12 cellular contexts compared by ENCODE assay signal in the genomic region with DNA sequence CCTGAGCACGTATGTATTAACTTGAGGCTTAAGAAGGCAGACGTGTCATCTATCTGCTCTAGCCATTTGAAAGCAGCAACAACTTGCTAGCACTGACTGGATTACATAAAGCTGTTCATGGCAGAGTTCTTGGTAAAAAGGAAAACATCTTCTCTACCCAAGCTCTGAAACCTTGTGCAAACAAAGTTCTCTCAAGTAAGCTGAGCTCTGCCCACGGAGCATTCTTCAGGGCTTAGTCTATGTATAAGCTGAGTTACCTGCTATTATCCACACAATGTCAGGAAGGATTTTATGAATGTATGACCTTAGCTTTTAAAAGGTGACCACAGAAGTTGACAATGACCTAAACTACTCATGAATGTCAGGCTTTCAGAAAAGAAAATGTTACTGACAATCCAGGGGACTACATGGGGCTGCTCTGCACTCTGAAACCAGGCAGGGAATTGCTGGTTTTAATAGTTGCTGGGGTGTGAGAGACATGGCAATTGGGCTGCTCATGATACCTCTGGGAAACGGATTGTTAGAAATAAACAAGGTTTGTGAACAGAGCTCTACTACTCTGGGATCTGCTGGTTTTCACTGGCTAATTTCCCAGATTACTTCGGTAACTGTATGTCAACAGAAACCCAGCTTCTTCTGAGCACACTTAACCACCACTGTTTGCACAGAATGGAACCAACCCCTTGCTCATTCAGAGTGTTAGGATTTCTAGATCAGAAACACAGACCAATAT. TPM values are rescaled to one million over a fixed set of nuclear protein-coding genes. Genes with fewer than 3 reads are reported as not detected.
DNase-seq lines count a peak whose midpoint lies in the region; ATAC-seq and TF ChIP-seq lines count a peak whose summit lies in the region.
"Had no signal": no experiment of that assay in that cellular context is flagged by ENCODE, and none has a peak within 500 bp of the region (broad histone marks: within the 10 kb centered on the region; RNA-seq: fewer than 3 reads in every experiment).

No MANE protein-coding gene starts in this region.

- H3K9ac ChIP-seq in PC-3 (ENCODE audit: low read length), result peak overlapping the region; percentile 20; the same call in 1 of the 2 replicates

- H3K9me3 ChIP-seq in PC-3 (ENCODE audit: low read length) (no peaks in the 10 kb centered on the region), esophagus squamous epithelium (no peaks in the 10 kb centered on the region), ovary (no peaks in the 10 kb centered on the region)

- 31 to 32% methylated on average over 5 of the region's 5 CpGs for WGBS in esophagus squamous epithelium, 2 donors
- WGBS in ovary, 3 donors, result 63 to 68% (median 65%) methylated on average over 5 of the region's 5 CpGs

- H3K27ac ChIP-seq in PC-3 (ENCODE audit: low read length) (peak overlapping the region; percentile 86), esophagus squamous epithelium (peak overlapping the region; percentile 7 to 29 (median 22)), ovary (no peak overlapping the region)

- no peaks in the 10 kb centered on the region for H3K79me2 ChIP-seq in PC-3 (ENCODE audit: low read length)

- no peak for TF ChIP-seq CTCF in PC-3 (conservative IDR thresholded peaks at IDR 0.05; ENCODE audit: low read depth, low read length)
- no peak for TF ChIP-seq CTCF in esophagus squamous epithelium (IDR thresholded peaks at IDR 0.05)
- TF ChIP-seq CTCF in ovary (IDR thresholded peaks at IDR 0.05), result no peak
- TF ChIP-seq CTCF in omental fat pad (IDR thresholded peaks at IDR 0.05), result no peak

- peaks cover 17% of the 10 kb centered on the region for H3K27me3 Mint-ChIP-seq in activated T-cell treated with anti-CD3 and anti-CD28 coated beads, Interleukin-2, amount 50 U/mL, for 24 hours

- no peaks in the 10 kb centered on the region for H4K20me1 ChIP-seq in PC-3 (ENCODE audit: low read length)

- ATAC-seq in PC-3 (peak; percentile 93), omental fat pad (ENCODE audit: low FRiP score) (no peak)

- no peaks in the 10 kb centered on the region for H3K9me2 ChIP-seq in PC-3 (replicated peaks; ENCODE audit: low read length)

- H3K36me3 ChIP-seq in PC-3 (ENCODE audit: low read depth, low read length), result no peaks in the 10 kb centered on the region
- no peaks in the 10 kb centered on the region for H3K36me3 ChIP-seq in esophagus squamous epithelium
- no peaks in the 10 kb centered on the region for H3K36me3 ChIP-seq in ovary

- H3K4me3 ChIP-seq in PC-3 (ENCODE audit: low read length) (peak overlapping the region; percentile 41), esophagus squamous epithelium (no peak overlapping the region), ovary (no peak overlapping the region)

- H3K4me3 Mint-ChIP-seq in activated T-cell treated with anti-CD3 and anti-CD28 coated beads, Interleukin-2, amount 50 U/mL, for 24 hours, result no peak overlapping the region
- H3K4me3 Mint-ChIP-seq: CD4-positive, alpha-beta memory T cell; mesothelial cell of epicardium had no signal

- H3K27ac Mint-ChIP-seq in activated T-cell treated with anti-CD3 and anti-CD28 coated beads, Interleukin-2, amount 50 U/mL, for 24 hours, result no peak overlapping the region
- H3K27ac Mint-ChIP-seq: CD4-positive, alpha-beta memory T cell; mesothelial cell of epicardium had no signal

- intact Hi-C loops in PC-3 (cut with micrococcal nuclease), result loop anchor here (1.0 to 2.0 kb wide), 3 partner anchors 25 to 190 kb away; no protein-coding TSS in a partner anchor
- intact Hi-C loops in esophagus squamous epithelium (cut with DNase I), result no loop called here
- intact Hi-C loops in ovary (cut with DNase I), result no loop called here

- BruUV-seq in PC-3 (replicated peaks; lab: Mats Ljungman, UMichigan), result no TSS peak

- TF ChIP-seq POLR2A in esophagus squamous epithelium (IDR thresholded peaks at IDR 0.05) (no peak), ovary (IDR thresholded peaks at IDR 0.05) (no peak)

- H2AFZ ChIP-seq in PC-3 (ENCODE audit: low read length), result peak overlapping the region; percentile 31

- H3K4me1 Mint-ChIP-seq in activated T-cell treated with anti-CD3 and anti-CD28 coated beads, Interleukin-2, amount 50 U/mL, for 24 hours (ENCODE audit: low read depth), result no peaks in the 10 kb centered on the region
- H3K4me1 Mint-ChIP-seq: CD4-positive, alpha-beta memory T cell had no signal

- no peaks in the 10 kb centered on the region for H3K27me3 ChIP-seq in PC-3 (ENCODE audit: low read length)
- no peaks in the 10 kb centered on the region for H3K27me3 ChIP-seq in esophagus squamous epithelium
- no peaks in the 10 kb centered on the region for H3K27me3 ChIP-seq in ovary

- H3K4me1 ChIP-seq in PC-3 (ENCODE audit: insufficient read depth, low read length) (peaks cover 77% of the 10 kb centered on the region), esophagus squamous epithelium (peaks cover 4 to 27% (median 12%) of the 10 kb centered on the region in 3 donors), ovary (ENCODE audit: insufficient read depth) (peaks cover 1% of the 10 kb centered on the region)

- H3F3A ChIP-seq in PC-3 (ENCODE audit: low read length, unreplicated experiment), result peaks cover 17% of the 10 kb centered on the region

- H3K9me3 Mint-ChIP-seq in activated T-cell treated with anti-CD3 and anti-CD28 coated beads, Interleukin-2, amount 50 U/mL, for 24 hours, result no peaks in the 10 kb centered on the region
- H3K9me3 Mint-ChIP-seq: CD4-positive, alpha-beta memory T cell; mesothelial cell of epicardium had no signal

- CTCF ChIA-PET in PC-3 (lab: Charles Lee), result interaction anchor here (0.6 to 1.0 kb wide), 4 partner anchors 8 to 467 kb away, joined by 3 to 8 read pairs (median 4); no protein-coding TSS in a partner anchor

- TF ChIP-seq EP300 in ovary (IDR thresholded peaks at IDR 0.05), result no peak

- DNase-seq in Daoy (ENCODE audit: low read depth) (peak; percentile 74), PC-3 (peak; percentile 97), esophagus squamous epithelium (lab: John Stamatoyannopoulos, UW) (no peak), renal cortical epithelial cell (ENCODE audit: low read depth) (peak; percentile 92), ovary (no peak), omental fat pad (ENCODE audit: low spot score) (no peak), NCI-H1092 (lab: John Stamatoyannopoulos, UW) (no peak)
- DNase-seq in activated T-cell treated with anti-CD3 and anti-CD28 coated beads, Interleukin-2, amount 50 U/mL, for 24 hours, result no peak
- DNase-seq: anterior cingulate cortex; CD4-positive, alpha-beta memory T cell; NCI-H345 had no signal

- H3K36me3 Mint-ChIP-seq in activated T-cell treated with anti-CD3 and anti-CD28 coated beads, Interleukin-2, amount 50 U/mL, for 24 hours (ENCODE audit: low read depth), result no peaks in the 10 kb centered on the region
- H3K36me3 Mint-ChIP-seq: CD4-positive, alpha-beta memory T cell; mesothelial cell of epicardium had no signal

- H3K4me2 ChIP-seq in PC-3 (ENCODE audit: low read length), result peak overlapping the region; percentile 78

- POLR2A ChIA-PET in PC-3 (lab: Charles Lee; ENCODE audit: unreplicated experiment), result interaction anchor here (0.6 to 1.4 kb wide), 6 partner anchors 17 to 230 kb away, joined by 3 to 14 read pairs (median 8); no protein-coding TSS in a partner anchor

RNA-seq across cellular contexts. Expression of a gene that starts 29.6 kb away (rescaled TPM):
- total RNA-seq in Daoy (2014; rRNA removed; shearing (Covaris generic)), result 33.7 and 40.9 TPM in 2 replicates
- total RNA-seq in PC-3 (2014; rRNA removed) (85.4 and 123 TPM in 2 replicates), esophagus squamous epithelium (10 to 100 TPM in 1 of 4 donors, 1 to 10 TPM in 3; 4.5 to 15.1 (median 8.0) TPM), renal cortical epithelial cell (96.7 and 212 TPM in 2 replicates), ovary (100 to 1,000 TPM in 2 of 7 donors, 10 to 100 TPM in 5; 14.3 to 247 (median 45.9) TPM), omental fat pad (100 to 1,000 TPM; 125 to 195 (median 175) TPM)
- polyA plus RNA-seq in ovary, result 100 to 1,000 TPM in 1 of 2 donors, 10 to 100 TPM in 1; 43.9 to 197 TPM
- total RNA-seq: CD4-positive, alpha-beta memory T cell had no signal
- polyA plus RNA-seq: CD4-positive, alpha-beta memory T cell had no signal

Comparison
In these comparisons a context has a peak if more than half of its experiments do, and no peak if none do; other contexts are left out.
1. DNase-seq: peak in Daoy (single experiment), PC-3 (single experiment) and renal cortical epithelial cell (single experiment); none in esophagus squamous epithelium (single experiment), ovary (0 of 5), activated T-cell treated with anti-CD3 and anti-CD28 coated beads, Interleukin-2, amount 50 U/mL, for 24 hours (single experiment), omental fat pad (single experiment) and NCI-H1092 (single experiment).
2. H3K27ac ChIP-seq: peak in PC-3 (single experiment) and esophagus squamous epithelium (4 of 4); none in ovary (0 of 2).